ENCODE assay signal across 8 cellular contexts in genomic region chr2:224650815-224651439, GRCh38.
A peak's percentile ranks its signal among the peaks of the same experiment; 100 is the strongest.
DNase-seq lines count a peak whose midpoint lies in the region; ATAC-seq, FAIRE-seq and TF ChIP-seq lines count a peak whose summit lies in the region.

No MANE protein-coding gene starts in this region.

- H3K36me3 ChIP-seq in bronchial epithelial cell (ENCODE audit: control insufficient read depth, insufficient read depth, low read length) (no peaks in the 10 kb centered on the region), tibial artery (no peaks in the 10 kb centered on the region)

- ATAC-seq in HG03378 (IDR thresholded peaks at IDR 0.05; ENCODE audit: unreplicated experiment) (peak; percentile 58), HG03159 (IDR thresholded peaks at IDR 0.05; ENCODE audit: unreplicated experiment) (no peak)

- H3K4me3 ChIP-seq in AG10803 (ENCODE audit: low read length) (no peak overlapping the region), bronchial epithelial cell (ENCODE audit: low read depth, low read length) (no peak overlapping the region), tibial artery (no peak overlapping the region)

- no peaks in the 10 kb centered on the region for H3K9me3 ChIP-seq in tibial artery

- peak; percentile 92 for TF ChIP-seq CTCF in AG10803 (conservative IDR thresholded peaks at IDR 0.05; ENCODE audit: low read length)
- TF ChIP-seq CTCF in bronchial epithelial cell (IDR thresholded peaks at IDR 0.05; ENCODE audit: insufficient read depth, low read length, severe bottlenecking), result peak; percentile 67
- TF ChIP-seq CTCF in tibial artery (IDR thresholded peaks at IDR 0.05), result peak; percentile 81 to 85

- DNase-seq in AG10803 (ENCODE audit: low read depth), result peak; percentile 58
- no peak for DNase-seq in GM12891 (ENCODE audit: insufficient read length, low spot score)
- DNase-seq in NCI-H748 treated with DMSO at 0.1 percent for 48 hours (lab: John Stamatoyannopoulos, UW), result peak; percentile 59
- DNase-seq in bronchial epithelial cell (ENCODE audit: low read depth), result peak; percentile 62
- DNase-seq in kidney glomerular epithelial cell (lab: John Stamatoyannopoulos, UW), result peak; percentile 65
- DNase-seq in tibial artery, result no peak

- H3K27ac ChIP-seq in tibial artery, result no peak overlapping the region

- H3K27me3 ChIP-seq in bronchial epithelial cell (ENCODE audit: control insufficient read depth, insufficient read depth, low read length) (no peaks in the 10 kb centered on the region), tibial artery (no peaks in the 10 kb centered on the region)

- intact Hi-C loops in tibial artery (cut with DNase I; ENCODE audit: low total_unique reads), result no loop called here

- no peaks in the 10 kb centered on the region for H3K4me1 ChIP-seq in tibial artery

- FAIRE-seq in GM12891 (lab: Jason Lieb, UNC) (peak; percentile 59), bronchial epithelial cell (lab: Jason Lieb, UNC) (no peak)

- TF ChIP-seq POLR2A in GM12891 (IDR thresholded peaks at IDR 0.05; ENCODE audit: low read depth, low read length), result no peak

TF ChIP-seq in GM12891, 5 proteins besides CTCF, POLR2A, EP300 and RAD21:
- TF ChIP-seq POU2F2 (IDR thresholded peaks at IDR 0.05; ENCODE audit: low read depth, low read length), result no peak
- TF ChIP-seq PAX5 (IDR thresholded peaks at IDR 0.05; ENCODE audit: insufficient read depth, low read length, severe bottlenecking), result no peak
- TF ChIP-seq TAF1 (IDR thresholded peaks at IDR 0.05; ENCODE audit: low read depth, low read length), result no peak
- no peak for TF ChIP-seq SPI1 (IDR thresholded peaks at IDR 0.05; ENCODE audit: low read depth, low read length)
- no peak for TF ChIP-seq POLR2AphosphoS5 (IDR thresholded peaks at IDR 0.05; ENCODE audit: low read depth, low read length)
TF ChIP-seq in GM12891: peak in this region for 0.

Comparison
In these comparisons a context has a peak if more than half of its experiments do, and no peak if none do; other contexts are left out.
1. DNase-seq: peak in AG10803 (single experiment), NCI-H748 treated with DMSO at 0.1 percent for 48 hours (single experiment), bronchial epithelial cell (single experiment) and kidney glomerular epithelial cell (single experiment); none in GM12891 (single experiment) and tibial artery (0 of 2).
2. Peak in every context shown above with its lines, with median percentiles within 50 percentile points of each other: CTCF ChIP-seq.